1 cellular context compared by ENCODE assay signal in the genomic region with DNA sequence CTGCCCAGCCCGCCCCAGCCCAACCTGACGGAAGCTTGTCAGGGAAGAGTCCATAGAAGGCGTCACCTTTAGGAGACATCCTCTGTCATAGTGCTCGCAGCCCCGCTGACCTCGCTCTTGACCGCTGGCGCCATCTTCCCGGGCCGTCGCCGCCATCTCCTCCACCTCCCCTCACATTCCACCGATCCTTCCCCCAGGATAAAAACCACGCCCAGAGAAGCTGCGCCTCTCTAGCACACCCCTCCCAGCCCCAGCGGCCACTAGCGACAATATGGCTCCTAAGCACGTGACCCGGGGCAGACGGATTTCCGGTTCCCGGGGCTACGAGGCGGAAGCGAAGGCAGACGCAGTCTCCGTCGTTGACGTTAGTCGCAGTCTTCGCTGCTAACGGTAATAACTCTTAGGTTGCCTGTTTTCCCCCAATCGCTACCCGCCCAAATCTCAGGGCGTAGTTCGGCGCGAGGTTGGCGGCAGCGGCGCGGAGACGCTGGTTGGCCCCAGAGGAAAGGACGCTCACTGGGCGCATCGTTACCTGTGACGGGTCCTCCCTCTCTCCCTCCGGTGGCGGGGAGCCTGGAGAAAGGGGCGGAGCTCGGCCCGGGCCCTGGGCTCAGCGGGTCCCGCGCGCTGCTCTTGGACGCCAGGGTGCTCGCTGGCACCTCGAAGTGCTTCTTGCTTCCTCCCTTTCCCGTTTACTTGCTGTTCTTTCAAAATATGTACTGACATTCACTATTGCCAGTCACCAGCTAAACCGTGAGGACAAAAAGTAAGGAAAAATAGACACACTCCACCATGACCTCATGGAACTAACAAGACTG.
TF ChIP-seq lines count a peak whose summit lies in the region.

A gene (minus strand): TSS at position 273 of the 818 bp plus-strand sequence. CDS start 117 bp downstream, at position 156.
A gene with protein sequence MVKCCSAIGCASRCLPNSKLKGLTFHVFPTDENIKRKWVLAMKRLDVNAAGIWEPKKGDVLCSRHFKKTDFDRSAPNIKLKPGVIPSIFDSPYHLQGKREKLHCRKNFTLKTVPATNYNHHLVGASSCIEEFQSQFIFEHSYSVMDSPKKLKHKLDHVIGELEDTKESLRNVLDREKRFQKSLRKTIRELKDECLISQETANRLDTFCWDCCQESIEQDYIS (plus strand): TSS at position 343 of the 818 bp plus-strand sequence. CDS start 980 bp downstream, outside the sequence.

TF ChIP-seq in HCT116, 20 proteins besides CTCF, POLR2A, EP300 and RAD21 (continued from another document):
- TF ChIP-seq, protein P1, sequence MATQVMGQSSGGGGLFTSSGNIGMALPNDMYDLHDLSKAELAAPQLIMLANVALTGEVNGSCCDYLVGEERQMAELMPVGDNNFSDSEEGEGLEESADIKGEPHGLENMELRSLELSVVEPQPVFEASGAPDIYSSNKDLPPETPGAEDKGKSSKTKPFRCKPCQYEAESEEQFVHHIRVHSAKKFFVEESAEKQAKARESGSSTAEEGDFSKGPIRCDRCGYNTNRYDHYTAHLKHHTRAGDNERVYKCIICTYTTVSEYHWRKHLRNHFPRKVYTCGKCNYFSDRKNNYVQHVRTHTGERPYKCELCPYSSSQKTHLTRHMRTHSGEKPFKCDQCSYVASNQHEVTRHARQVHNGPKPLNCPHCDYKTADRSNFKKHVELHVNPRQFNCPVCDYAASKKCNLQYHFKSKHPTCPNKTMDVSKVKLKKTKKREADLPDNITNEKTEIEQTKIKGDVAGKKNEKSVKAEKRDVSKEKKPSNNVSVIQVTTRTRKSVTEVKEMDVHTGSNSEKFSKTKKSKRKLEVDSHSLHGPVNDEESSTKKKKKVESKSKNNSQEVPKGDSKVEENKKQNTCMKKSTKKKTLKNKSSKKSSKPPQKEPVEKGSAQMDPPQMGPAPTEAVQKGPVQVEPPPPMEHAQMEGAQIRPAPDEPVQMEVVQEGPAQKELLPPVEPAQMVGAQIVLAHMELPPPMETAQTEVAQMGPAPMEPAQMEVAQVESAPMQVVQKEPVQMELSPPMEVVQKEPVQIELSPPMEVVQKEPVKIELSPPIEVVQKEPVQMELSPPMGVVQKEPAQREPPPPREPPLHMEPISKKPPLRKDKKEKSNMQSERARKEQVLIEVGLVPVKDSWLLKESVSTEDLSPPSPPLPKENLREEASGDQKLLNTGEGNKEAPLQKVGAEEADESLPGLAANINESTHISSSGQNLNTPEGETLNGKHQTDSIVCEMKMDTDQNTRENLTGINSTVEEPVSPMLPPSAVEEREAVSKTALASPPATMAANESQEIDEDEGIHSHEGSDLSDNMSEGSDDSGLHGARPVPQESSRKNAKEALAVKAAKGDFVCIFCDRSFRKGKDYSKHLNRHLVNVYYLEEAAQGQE (IDR thresholded peaks at IDR 0.05; ENCODE audit: low read depth) = no peak
- TF ChIP-seq SIN3A (IDR thresholded peaks at IDR 0.05; ENCODE audit: low read depth) (peak; percentile 73), YY1 (IDR thresholded peaks at IDR 0.05; ENCODE audit: extremely low read depth, insufficient replicate concordance, low read depth, low read length) (peak; percentile 98)
TF ChIP-seq in HCT116: peak in this region for 9.
